10 cellular contexts compared by ENCODE assay signal in genomic region chr6:139588076-139588639, GRCh38.
DNase-seq lines count a peak whose midpoint lies in the region; ATAC-seq and TF ChIP-seq lines count a peak whose summit lies in the region.
"Had no signal": no experiment of that assay in that cellular context is flagged by ENCODE, and none has a peak within 500 bp of the region (broad histone marks: within the 10 kb centered on the region; RNA-seq: fewer than 3 reads in every experiment).

No MANE protein-coding gene starts in this region.

- no peaks in the 10 kb centered on the region for H3K36me3 ChIP-seq in right lobe of liver

- H3K4me3 ChIP-seq in right lobe of liver (no peak overlapping the region), lower leg skin (ENCODE audit: low read depth, poor library complexity, severe bottlenecking) (no peak overlapping the region)

- TF ChIP-seq POLR2A in right lobe of liver (IDR thresholded peaks at IDR 0.05), result no peak
- no peak for TF ChIP-seq POLR2A in lower leg skin (IDR thresholded peaks at IDR 0.05)

- peak overlapping the region; percentile 57; the same call in 1 of the 2 replicates for H3K27ac ChIP-seq in C4-2B
- H3K27ac ChIP-seq in VCaP, result peak overlapping the region; percentile 93
- no peak overlapping the region for H3K27ac ChIP-seq in right lobe of liver

- no peak overlapping the region for H3K27ac Mint-ChIP-seq in activated naive CD4-positive, alpha-beta T cell treated with anti-CD3 and anti-CD28 coated beads, Interleukin-2, amount 10 ng/mL, durations not matched to agents 7 days and 5 days
- H3K27ac Mint-ChIP-seq: activated CD8-positive, alpha-beta memory T cell treated with anti-CD3 and anti-CD28 coated beads, Interleukin-2, amount 10 ng/mL, durations not matched to agents 7 days and 5 days had no signal

- no peaks in the 10 kb centered on the region for H3K27me3 ChIP-seq in right lobe of liver

- no peak for TF ChIP-seq CTCF in C4-2B (conservative IDR thresholded peaks at IDR 0.05)
- TF ChIP-seq CTCF in VCaP (conservative IDR thresholded peaks at IDR 0.05), result no peak
- no peak for TF ChIP-seq CTCF in right lobe of liver (IDR thresholded peaks at IDR 0.05)
- no peak for TF ChIP-seq CTCF in lower leg skin (IDR thresholded peaks at IDR 0.05)

- intact Hi-C loops in right lobe of liver (cut with DNase I), result no loop called here
- intact Hi-C loops in lower leg skin (cut with DNase I; ENCODE audit: low total_unique reads), result no loop called here

- H3K4me1 ChIP-seq in right lobe of liver, result peaks cover 0 to 12% (median 0%) of the 10 kb centered on the region in 4 donors

- peaks cover 25% of the 10 kb centered on the region for H3K27me3 Mint-ChIP-seq in activated naive CD4-positive, alpha-beta T cell treated with anti-CD3 and anti-CD28 coated beads, Interleukin-2, amount 10 ng/mL, durations not matched to agents 7 days and 5 days

- no peaks in the 10 kb centered on the region for H3K36me3 Mint-ChIP-seq in activated naive CD4-positive, alpha-beta T cell treated with anti-CD3 and anti-CD28 coated beads, Interleukin-2, amount 10 ng/mL, durations not matched to agents 7 days and 5 days
- H3K36me3 Mint-ChIP-seq: activated CD8-positive, alpha-beta memory T cell treated with anti-CD3 and anti-CD28 coated beads, Interleukin-2, amount 10 ng/mL, durations not matched to agents 7 days and 5 days had no signal

- H3K4me1 Mint-ChIP-seq in activated naive CD4-positive, alpha-beta T cell treated with anti-CD3 and anti-CD28 coated beads, Interleukin-2, amount 10 ng/mL, durations not matched to agents 7 days and 5 days, result no peaks in the 10 kb centered on the region

- no peaks in the 10 kb centered on the region for H3K9me3 Mint-ChIP-seq in activated naive CD4-positive, alpha-beta T cell treated with anti-CD3 and anti-CD28 coated beads, Interleukin-2, amount 10 ng/mL, durations not matched to agents 7 days and 5 days

- CTCF ChIA-PET in activated naive CD4-positive, alpha-beta T cell treated with anti-CD3 and anti-CD28 coated beads, Interleukin-2, amount 10 ng/mL, durations not matched to agents 7 days and 5 days (lab: Charles Lee), result no interaction called here

- ATAC-seq in right lobe of liver (peak; percentile 79 to 88 (median 84)), HG02870 (IDR thresholded peaks at IDR 0.05; ENCODE audit: unreplicated experiment) (no peak)
- ATAC-seq: activated CD8-positive, alpha-beta memory T cell treated with anti-CD3 and anti-CD28 coated beads, Interleukin-2, amount 10 ng/mL, durations not matched to agents 7 days and 5 days had no signal

- no peak overlapping the region for H3K4me3 Mint-ChIP-seq in activated naive CD4-positive, alpha-beta T cell treated with anti-CD3 and anti-CD28 coated beads, Interleukin-2, amount 10 ng/mL, durations not matched to agents 7 days and 5 days
- H3K4me3 Mint-ChIP-seq: activated CD8-positive, alpha-beta memory T cell treated with anti-CD3 and anti-CD28 coated beads, Interleukin-2, amount 10 ng/mL, durations not matched to agents 7 days and 5 days had no signal

- no peaks in the 10 kb centered on the region for H3K9me3 ChIP-seq in right lobe of liver

- WGBS in right lobe of liver (ENCODE audit: insufficient coverage, low coverage, low lambda C conversion rate, missing lambda C conversion rate), result 40% methylated on average over 3 of the region's 3 CpGs
- WGBS in lower leg skin, 2 donors, result 47 to 49% methylated on average over 3 of the region's 3 CpGs

- DNase-seq in NCI-H1436 (lab: John Stamatoyannopoulos, UW), result peak; percentile 39
- DNase-seq in right lobe of liver, result peak in 1 of 3 donors; percentile 49
- no peak for DNase-seq in NCI-H446 treated with DMSO at 0.1 percent for 48 hours (lab: John Stamatoyannopoulos, UW)
- no peak for DNase-seq in activated naive CD4-positive, alpha-beta T cell treated with anti-CD3 and anti-CD28 coated beads, Interleukin-2, amount 10 ng/mL, durations not matched to agents 7 days and 5 days
- no peak for DNase-seq in lower leg skin (ENCODE audit: low spot score in 2 of 2)
- DNase-seq: activated CD8-positive, alpha-beta memory T cell treated with anti-CD3 and anti-CD28 coated beads, Interleukin-2, amount 10 ng/mL, durations not matched to agents 7 days and 5 days; left cardiac atrium had no signal

Comparison
In these comparisons a context has a peak if more than half of its experiments do, and no peak if none do; other contexts are left out.
1. H3K27ac ChIP-seq: peak in C4-2B (single experiment) and VCaP (single experiment); none in right lobe of liver (0 of 3).